ENCODE assay signal across 8 cellular contexts in genomic region chr17:2214887-2215615, GRCh38.
DNase-seq lines count a peak whose midpoint lies in the region; ATAC-seq and FAIRE-seq lines count a peak whose summit lies in the region.

No MANE protein-coding gene starts in this region.

- no peak overlapping the region for H2BK12ac ChIP-seq in neuronal stem cell (ENCODE audit: low read length)

- no peak for FAIRE-seq in urothelium cell line (lab: Jason Lieb, UNC)

- H3K9me3 ChIP-seq in mucosa of rectum (ENCODE audit: control insufficient read depth in 2 of 2, low read length in 2 of 2), result no peaks in the 10 kb centered on the region
- H3K9me3 ChIP-seq in neuronal stem cell (replicated peaks in 1 of 2; ENCODE audit: control insufficient read depth in 2 of 2, insufficient read depth in 1 of 2, low read depth in 1 of 2, low read length in 2 of 2), result no peaks in the 10 kb centered on the region

- peak; percentile 21 for DNase-seq in AG08395 (ENCODE audit: low spot score)
- peak; percentile 35 for DNase-seq in M059J (ENCODE audit: low read depth)
- DNase-seq in neuronal stem cell (ENCODE audit: low spot score), result no peak
- DNase-seq in urothelium cell line (ENCODE audit: low spot score), result no peak
- DNase-seq in NCI-H69 (lab: John Stamatoyannopoulos, UW), result no peak

- no peak overlapping the region for H3K4me2 ChIP-seq in neuronal stem cell (ENCODE audit: insufficient read depth, low read length, poor library complexity, severe bottlenecking)

- no peak overlapping the region for H4K91ac ChIP-seq in neuronal stem cell (ENCODE audit: low read depth, low read length, poor library complexity)

- no peak for ATAC-seq in GM21423 (IDR thresholded peaks at IDR 0.05; ENCODE audit: unreplicated experiment)

- H3K79me1 ChIP-seq in neuronal stem cell (ENCODE audit: low read depth, low read length), result no peaks in the 10 kb centered on the region

- peaks cover 11 to 17% of the 10 kb centered on the region in 2 donors for H3K4me1 ChIP-seq in mucosa of rectum (ENCODE audit: control insufficient read depth in 2 of 2, insufficient read depth in 2 of 2, low read length in 2 of 2)
- peaks cover 13 to 20% of the 10 kb centered on the region in 2 donors for H3K4me1 ChIP-seq in neuronal stem cell (ENCODE audit: control insufficient read depth in 2 of 2, insufficient read depth in 1 of 2, low read depth in 1 of 2, low read length in 2 of 2)

- H2BK5ac ChIP-seq in neuronal stem cell (ENCODE audit: low read length), result no peak overlapping the region

- no peak overlapping the region for H3K18ac ChIP-seq in neuronal stem cell (ENCODE audit: low read length)

- H2AK5ac ChIP-seq in neuronal stem cell (ENCODE audit: low read depth, low read length), result no peak overlapping the region

- H3K4ac ChIP-seq in neuronal stem cell (ENCODE audit: low read length), result no peak overlapping the region

- H2BK120ac ChIP-seq in neuronal stem cell (ENCODE audit: low read depth, low read length), result no peak overlapping the region

- H3K9ac ChIP-seq in mucosa of rectum (ENCODE audit: low read depth in 1 of 2, low read length in 2 of 2) (peak overlapping the region; percentile 30 to 37), neuronal stem cell (ENCODE audit: low read depth, low read length, poor library complexity) (no peak overlapping the region)

- no peak overlapping the region for H3K23ac ChIP-seq in neuronal stem cell (ENCODE audit: low read depth, low read length, poor library complexity)

- H4K8ac ChIP-seq in neuronal stem cell (ENCODE audit: low read depth, low read length), result no peak overlapping the region

- H3K27me3 ChIP-seq in mucosa of rectum (ENCODE audit: control insufficient read depth in 2 of 2, insufficient read depth in 2 of 2, low read length in 2 of 2) (no peaks in the 10 kb centered on the region), neuronal stem cell (ENCODE audit: control insufficient read depth in 3 of 3, insufficient read depth in 3 of 3, low read depth in 1 of 3, low read length in 3 of 3) (no peaks in the 10 kb centered on the region)

- WGBS in neuronal stem cell (ENCODE audit: extremely low coverage in 2 of 2, insufficient read length in 2 of 2, insufficient replicate concordance in 1 of 2), 2 donors, result no CpG with 5 or more reads among the region's 11 CpGs

- H2BK15ac ChIP-seq in neuronal stem cell (ENCODE audit: low read length), result no peak overlapping the region

- H3K14ac ChIP-seq in neuronal stem cell (ENCODE audit: low read length), result no peak overlapping the region

- H3K27ac ChIP-seq in cingulate gyrus (ENCODE audit: low read depth, low read length) (peak overlapping the region; percentile 87), mucosa of rectum (ENCODE audit: low read depth in 2 of 2, low read length in 2 of 2) (peak overlapping the region; percentile 88 to 89), neuronal stem cell (replicated peaks; ENCODE audit: low read length) (no peak overlapping the region)

- H3K4me3 ChIP-seq in mucosa of rectum (ENCODE audit: low read length in 2 of 2) (peak overlapping the region in 1 of 2 donors; percentile 31), neuronal stem cell (ENCODE audit: low read length in 2 of 2) (no peak overlapping the region)

- H3K36me3 ChIP-seq in mucosa of rectum (ENCODE audit: control insufficient read depth in 2 of 2, insufficient read depth in 2 of 2, low read length in 2 of 2), result peaks cover 0 to 6% of the 10 kb centered on the region in 2 donors
- peaks cover 0 to 44% of the 10 kb centered on the region in 2 donors for H3K36me3 ChIP-seq in neuronal stem cell (replicated peaks in 1 of 2; ENCODE audit: control insufficient read depth in 2 of 2, insufficient read depth in 2 of 2, low read length in 2 of 2)

- H2AFZ ChIP-seq in neuronal stem cell (ENCODE audit: low read length), result no peak overlapping the region

Comparison
In these comparisons a context has a peak if more than half of its experiments do, and no peak if none do; other contexts are left out.
1. DNase-seq: peak in AG08395 (single experiment) and M059J (single experiment); none in neuronal stem cell (single experiment), urothelium cell line (single experiment) and NCI-H69 (single experiment).